In the genomic region with DNA sequence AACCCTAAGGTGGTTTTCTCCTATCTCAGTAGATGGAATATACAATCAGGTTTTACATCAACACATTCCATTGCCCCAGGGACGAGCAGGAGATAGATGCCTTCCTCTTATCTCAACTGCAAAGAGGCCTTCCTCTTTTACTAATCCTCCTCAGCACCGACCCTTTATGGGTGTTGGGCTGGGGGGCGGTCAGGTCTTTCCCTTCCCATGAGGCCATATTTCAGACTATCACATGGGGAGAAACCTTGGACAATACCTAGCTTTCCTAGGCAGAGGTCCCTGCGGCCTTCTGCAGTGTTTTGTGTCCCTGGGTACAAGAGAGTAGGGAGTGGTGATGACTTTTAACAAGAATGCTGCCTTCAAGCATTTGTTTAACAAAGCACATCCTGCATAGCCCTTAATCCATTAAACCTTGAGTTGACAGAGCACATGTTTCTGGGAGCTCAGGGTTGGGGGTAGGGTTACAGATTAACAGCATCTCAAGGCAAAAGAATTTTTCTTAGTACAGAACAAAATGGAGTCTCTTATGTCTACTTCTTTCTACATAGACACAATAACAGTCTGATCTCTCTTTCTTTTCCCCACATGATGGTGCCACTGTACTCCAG, we compare ENCODE assay signal across 2 cellular contexts.
TF ChIP-seq lines count a peak whose summit lies in the region.
"Not testable (repeated sequence)": the region's sequence is repeated elsewhere in the genome, so short reads cannot be mapped to it uniquely, and the experiment has no call there.

No MANE protein-coding gene starts in this region.

TF ChIP-seq in A549, 52 proteins besides CTCF, POLR2A, EP300 and RAD21:
- TF ChIP-seq HOXB13 (CRISPR knock-in tag; IDR thresholded peaks at IDR 0.05; ENCODE audit: low read depth) = peak; percentile 76; the same call in 1 of the 2 replicates

TF ChIP-seq in HepG2, 621 proteins besides CTCF, POLR2A, EP300 and RAD21:
- TF ChIP-seq, protein P1, sequence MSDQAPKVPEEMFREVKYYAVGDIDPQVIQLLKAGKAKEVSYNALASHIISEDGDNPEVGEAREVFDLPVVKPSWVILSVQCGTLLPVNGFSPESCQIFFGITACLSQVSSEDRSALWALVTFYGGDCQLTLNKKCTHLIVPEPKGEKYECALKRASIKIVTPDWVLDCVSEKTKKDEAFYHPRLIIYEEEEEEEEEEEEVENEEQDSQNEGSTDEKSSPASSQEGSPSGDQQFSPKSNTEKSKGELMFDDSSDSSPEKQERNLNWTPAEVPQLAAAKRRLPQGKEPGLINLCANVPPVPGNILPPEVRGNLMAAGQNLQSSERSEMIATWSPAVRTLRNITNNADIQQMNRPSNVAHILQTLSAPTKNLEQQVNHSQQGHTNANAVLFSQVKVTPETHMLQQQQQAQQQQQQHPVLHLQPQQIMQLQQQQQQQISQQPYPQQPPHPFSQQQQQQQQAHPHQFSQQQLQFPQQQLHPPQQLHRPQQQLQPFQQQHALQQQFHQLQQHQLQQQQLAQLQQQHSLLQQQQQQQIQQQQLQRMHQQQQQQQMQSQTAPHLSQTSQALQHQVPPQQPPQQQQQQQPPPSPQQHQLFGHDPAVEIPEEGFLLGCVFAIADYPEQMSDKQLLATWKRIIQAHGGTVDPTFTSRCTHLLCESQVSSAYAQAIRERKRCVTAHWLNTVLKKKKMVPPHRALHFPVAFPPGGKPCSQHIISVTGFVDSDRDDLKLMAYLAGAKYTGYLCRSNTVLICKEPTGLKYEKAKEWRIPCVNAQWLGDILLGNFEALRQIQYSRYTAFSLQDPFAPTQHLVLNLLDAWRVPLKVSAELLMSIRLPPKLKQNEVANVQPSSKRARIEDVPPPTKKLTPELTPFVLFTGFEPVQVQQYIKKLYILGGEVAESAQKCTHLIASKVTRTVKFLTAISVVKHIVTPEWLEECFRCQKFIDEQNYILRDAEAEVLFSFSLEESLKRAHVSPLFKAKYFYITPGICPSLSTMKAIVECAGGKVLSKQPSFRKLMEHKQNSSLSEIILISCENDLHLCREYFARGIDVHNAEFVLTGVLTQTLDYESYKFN (CRISPR knock-in tag; conservative IDR thresholded peaks at IDR 0.05) = peak; percentile 57
- peak; percentile 13; the same call in 1 of the 2 replicates for TF ChIP-seq FOXA3 (CRISPR knock-in tag; IDR thresholded peaks at IDR 0.05)
- TF ChIP-seq, protein P2, sequence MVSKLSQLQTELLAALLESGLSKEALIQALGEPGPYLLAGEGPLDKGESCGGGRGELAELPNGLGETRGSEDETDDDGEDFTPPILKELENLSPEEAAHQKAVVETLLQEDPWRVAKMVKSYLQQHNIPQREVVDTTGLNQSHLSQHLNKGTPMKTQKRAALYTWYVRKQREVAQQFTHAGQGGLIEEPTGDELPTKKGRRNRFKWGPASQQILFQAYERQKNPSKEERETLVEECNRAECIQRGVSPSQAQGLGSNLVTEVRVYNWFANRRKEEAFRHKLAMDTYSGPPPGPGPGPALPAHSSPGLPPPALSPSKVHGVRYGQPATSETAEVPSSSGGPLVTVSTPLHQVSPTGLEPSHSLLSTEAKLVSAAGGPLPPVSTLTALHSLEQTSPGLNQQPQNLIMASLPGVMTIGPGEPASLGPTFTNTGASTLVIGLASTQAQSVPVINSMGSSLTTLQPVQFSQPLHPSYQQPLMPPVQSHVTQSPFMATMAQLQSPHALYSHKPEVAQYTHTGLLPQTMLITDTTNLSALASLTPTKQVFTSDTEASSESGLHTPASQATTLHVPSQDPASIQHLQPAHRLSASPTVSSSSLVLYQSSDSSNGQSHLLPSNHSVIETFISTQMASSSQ (IDR thresholded peaks at IDR 0.05; ENCODE audit: low read depth) = 0 out of 2 replicates have a peak, but pooled peaks have one; percentile 33
- TF ChIP-seq, protein P2 (CRISPR knock-in tag; IDR thresholded peaks at IDR 0.05; ENCODE audit: borderline replicate concordance) = not testable (repeated sequence)
- not testable (repeated sequence) for TF ChIP-seq SOX13 (IDR thresholded peaks at IDR 0.05)
- TF ChIP-seq SOX13 (CRISPR knock-in tag; conservative IDR thresholded peaks at IDR 0.05 in 1 of 2, IDR thresholded peaks at IDR 0.05 in 1 of 2) = peak in 1 of 2 experiments; percentile 65; a peak in 2 of 4 replicates
- TF ChIP-seq TEAD3 (CRISPR knock-in tag; optimal IDR thresholded peaks at IDR 0.05; ENCODE audit: borderline replicate concordance) = peak; percentile 47
- 0 out of 2 replicates have a peak, but pooled peaks have one; percentile 29 for TF ChIP-seq HDAC2 (CRISPR knock-in tag; IDR thresholded peaks at IDR 0.05)
- TF ChIP-seq ZFX (CRISPR knock-in tag; IDR thresholded peaks at IDR 0.05; ENCODE audit: low read depth) = 0 out of 2 replicates have a peak, but pooled peaks have one; percentile 21
- TF ChIP-seq GATAD2A (CRISPR knock-in tag; IDR thresholded peaks at IDR 0.05) = peak; percentile 23; the same call in 1 of the 2 replicates
TF ChIP-seq in HepG2: peak in this region for 8; not testable (repeated sequence) for 613.
